Comparison of ENCODE assay signal across 20 cellular contexts in genomic region chr2:219405958-219406860, GRCh38. TPM values are rescaled to one million over a fixed set of nuclear protein-coding genes. Genes with fewer than 3 reads are reported as not detected.
DNase-seq lines count a peak whose midpoint lies in the region; ATAC-seq and TF ChIP-seq lines count a peak whose summit lies in the region.
"Had no signal": no experiment of that assay in that cellular context is flagged by ENCODE, and none has a peak within 500 bp of the region (broad histone marks: within the 10 kb centered on the region; RNA-seq: fewer than 3 reads in every experiment).

No MANE protein-coding gene starts in this region.

- H3K36me3 ChIP-seq in SJCRH30 (no peaks in the 10 kb centered on the region), esophagus muscularis mucosa (no peaks in the 10 kb centered on the region), mucosa of rectum (ENCODE audit: control insufficient read depth in 2 of 2, insufficient read depth in 2 of 2, low read length in 2 of 2) (no peaks in the 10 kb centered on the region), thoracic aorta (no peaks in the 10 kb centered on the region)
- H3K36me3 ChIP-seq: BE2C, HAP-1, suprapubic skin had no signal

- H3K9me3 ChIP-seq in SJCRH30 (replicated peaks) (no peaks in the 10 kb centered on the region), esophagus muscularis mucosa (no peaks in the 10 kb centered on the region), mucosa of rectum (ENCODE audit: control insufficient read depth in 2 of 2, low read length in 2 of 2) (no peaks in the 10 kb centered on the region), thoracic aorta (no peaks in the 10 kb centered on the region)
- H3K9me3 ChIP-seq: BE2C, body of pancreas, HAP-1, suprapubic skin had no signal

- H3K4me3 ChIP-seq in SJCRH30 (no peak overlapping the region), esophagus muscularis mucosa (peak overlapping the region; percentile 4 to 28 (median 24)), mucosa of rectum (ENCODE audit: low read length in 2 of 2) (no peak overlapping the region), thoracic aorta (no peak overlapping the region)
- H3K4me3 ChIP-seq: body of pancreas, dorsolateral prefrontal cortex, GM12878, HAP-1, suprapubic skin had no signal

- peak overlapping the region; percentile 87; the same call in 1 of the 2 replicates for H3K27ac ChIP-seq in SJCRH30
- H3K27ac ChIP-seq in esophagus muscularis mucosa (replicated peaks in 1 of 4), result peak overlapping the region; percentile 86 to 97 (median 94)
- peak overlapping the region; percentile 25 to 57 for H3K27ac ChIP-seq in mucosa of rectum (ENCODE audit: low read depth in 2 of 2, low read length in 2 of 2)
- peak overlapping the region; percentile 97 to 98 for H3K27ac ChIP-seq in thoracic aorta
- H3K27ac ChIP-seq: body of pancreas, suprapubic skin had no signal

- CTCF ChIA-PET in activated CD8-positive, alpha-beta T cell treated with anti-CD3 and anti-CD28 coated beads, Interleukin-2, amount 10 ng/mL, durations not matched to agents 7 days and 5 days (lab: Charles Lee), result interaction anchor here (5.8 kb wide), 1 partner anchor 123 kb away, joined by 104 read pairs; no protein-coding TSS in a partner anchor

- no peak for TF ChIP-seq POLR2A in esophagus muscularis mucosa (IDR thresholded peaks at IDR 0.05; ENCODE audit: low read depth)

- H3K27ac Mint-ChIP-seq in activated CD8-positive, alpha-beta T cell treated with anti-CD3 and anti-CD28 coated beads, Interleukin-2, amount 10 ng/mL, durations not matched to agents 7 days and 5 days, result no peak overlapping the region
- H3K27ac Mint-ChIP-seq: activated naive CD4-positive, alpha-beta T cell treated with anti-CD3 and anti-CD28 coated beads for 36 hours; naive thymus-derived CD4-positive, alpha-beta T cell had no signal

- DNase-seq in SJCRH30 (no peak), esophagus muscularis mucosa (ENCODE audit: extremely low spot score) (no peak), thoracic aorta (ENCODE audit: low spot score) (no peak), kidney tubule cell (ENCODE audit: low spot score) (no peak), NCI-H2107 (lab: John Stamatoyannopoulos, UW) (no peak)
- no peak for DNase-seq in activated CD8-positive, alpha-beta T cell treated with anti-CD3 and anti-CD28 coated beads, Interleukin-2, amount 10 ng/mL, durations not matched to agents 7 days and 5 days
- DNase-seq: activated CD4-positive, CD25-positive, alpha-beta regulatory T cell treated with anti-CD3 and anti-CD28 coated beads, Interleukin-2, amount 50 U/mL, for 72 hours; activated naive CD4-positive, alpha-beta T cell treated with anti-CD3 and anti-CD28 coated beads for 36 hours; BE2C; body of pancreas; dorsolateral prefrontal cortex; naive thymus-derived CD4-positive, alpha-beta T cell; NCI-H1930; NCI-H510A; SHP77 had no signal

- intact Hi-C loops in esophagus muscularis mucosa (cut with DNase I), result loop anchor here (5.0 kb wide), 1 partner anchor 41 kb away; no protein-coding TSS in a partner anchor

- H3K9me3 Mint-ChIP-seq in activated CD8-positive, alpha-beta T cell treated with anti-CD3 and anti-CD28 coated beads, Interleukin-2, amount 10 ng/mL, durations not matched to agents 7 days and 5 days (ENCODE audit: insufficient read depth), result no peaks in the 10 kb centered on the region
- H3K9me3 Mint-ChIP-seq: activated naive CD4-positive, alpha-beta T cell treated with anti-CD3 and anti-CD28 coated beads for 36 hours had no signal

- POLR2A ChIA-PET in activated CD8-positive, alpha-beta T cell treated with anti-CD3 and anti-CD28 coated beads, Interleukin-2, amount 10 ng/mL, durations not matched to agents 7 days and 5 days (lab: Charles Lee), result no interaction called here

- H3K4me1 Mint-ChIP-seq in activated CD8-positive, alpha-beta T cell treated with anti-CD3 and anti-CD28 coated beads, Interleukin-2, amount 10 ng/mL, durations not matched to agents 7 days and 5 days (ENCODE audit: low read depth), result no peaks in the 10 kb centered on the region

- no peak for TF ChIP-seq CTCF in esophagus muscularis mucosa (IDR thresholded peaks at IDR 0.05)
- TF ChIP-seq CTCF in thoracic aorta (IDR thresholded peaks at IDR 0.05), result no peak

- no peak for TF ChIP-seq EP300 in esophagus muscularis mucosa (IDR thresholded peaks at IDR 0.05)

- H3K9ac ChIP-seq in mucosa of rectum (ENCODE audit: low read depth in 1 of 2, low read length in 2 of 2), result no peak overlapping the region

- H3K4me3 Mint-ChIP-seq in activated CD8-positive, alpha-beta T cell treated with anti-CD3 and anti-CD28 coated beads, Interleukin-2, amount 10 ng/mL, durations not matched to agents 7 days and 5 days, result no peak overlapping the region
- H3K4me3 Mint-ChIP-seq: activated naive CD4-positive, alpha-beta T cell treated with anti-CD3 and anti-CD28 coated beads for 36 hours; naive thymus-derived CD4-positive, alpha-beta T cell had no signal

- peaks cover 6% of the 10 kb centered on the region for H3K27me3 Mint-ChIP-seq in activated CD8-positive, alpha-beta T cell treated with anti-CD3 and anti-CD28 coated beads, Interleukin-2, amount 10 ng/mL, durations not matched to agents 7 days and 5 days (ENCODE audit: low read depth)

- WGBS in esophagus muscularis mucosa, result 70% methylated on average over 7 of the region's 7 CpGs

- peaks cover 56% of the 10 kb centered on the region for H3K4me1 ChIP-seq in SJCRH30
- peaks cover 65 to 82% (median 81%) of the 10 kb centered on the region in 4 donors for H3K4me1 ChIP-seq in esophagus muscularis mucosa
- H3K4me1 ChIP-seq in mucosa of rectum (ENCODE audit: control insufficient read depth in 2 of 2, insufficient read depth in 2 of 2, low read length in 2 of 2), result no peaks in the 10 kb centered on the region
- H3K4me1 ChIP-seq in thoracic aorta (ENCODE audit: control insufficient read depth in 1 of 2, low read depth in 2 of 2), result peaks cover 21 to 47% of the 10 kb centered on the region in 2 donors
- H3K4me1 ChIP-seq: body of pancreas, HAP-1, suprapubic skin had no signal

- H3K36me3 Mint-ChIP-seq in activated CD8-positive, alpha-beta T cell treated with anti-CD3 and anti-CD28 coated beads, Interleukin-2, amount 10 ng/mL, durations not matched to agents 7 days and 5 days (ENCODE audit: low read depth), result no peaks in the 10 kb centered on the region
- H3K36me3 Mint-ChIP-seq: naive thymus-derived CD4-positive, alpha-beta T cell had no signal

- ATAC-seq in thoracic aorta (ENCODE audit: insufficient number of reproducible peaks, low FRiP score, low read depth), result no peak
- ATAC-seq in activated CD8-positive, alpha-beta T cell treated with anti-CD3 and anti-CD28 coated beads, Interleukin-2, amount 10 ng/mL, durations not matched to agents 7 days and 5 days, result no peak
- ATAC-seq: body of pancreas; GM12878; naive thymus-derived CD4-positive, alpha-beta T cell had no signal

- H3K27me3 ChIP-seq in SJCRH30 (no peaks in the 10 kb centered on the region), esophagus muscularis mucosa (no peaks in the 10 kb centered on the region), mucosa of rectum (ENCODE audit: control insufficient read depth in 2 of 2, insufficient read depth in 2 of 2, low read length in 2 of 2) (peaks cover 0 to 1% of the 10 kb centered on the region in 2 donors), thoracic aorta (replicated peaks; ENCODE audit: insufficient read depth) (no peaks in the 10 kb centered on the region)
- H3K27me3 ChIP-seq: BE2C, body of pancreas, suprapubic skin had no signal

RNA-seq across cellular contexts. Expression of gene DES, which starts 12.0 kb away (rescaled TPM):
- 331 and 376 TPM in 2 replicates for total RNA-seq in SJCRH30 (2014; rRNA removed; shearing (Covaris generic))
- total RNA-seq in esophagus muscularis mucosa (over 10,000 TPM; 19,781 to 23,770 (median 22,752) TPM), thoracic aorta (100 to 1,000 TPM; 146 to 302 TPM)
- total RNA-seq in activated CD8-positive, alpha-beta T cell treated with anti-CD3 and anti-CD28 coated beads, Interleukin-2, amount 10 ng/mL, durations not matched to agents 7 days and 5 days, result not detected
- total RNA-seq: activated naive CD4-positive, alpha-beta T cell treated with anti-CD3 and anti-CD28 coated beads for 36 hours; HT1080 had no signal

RNA-seq across cellular contexts. Expression of gene DNPEP, which starts 18.5 kb away (rescaled TPM):
- 29.5 and 33.1 TPM in 2 replicates for total RNA-seq in SJCRH30 (2014; rRNA removed; shearing (Covaris generic))
- total RNA-seq in esophagus muscularis mucosa, result 100 to 1,000 TPM in 1 of 4 donors, 10 to 100 TPM in 3; 44.9 to 102 (median 61.6) TPM
- total RNA-seq in thoracic aorta, result 10 to 100 TPM; 42.7 to 51.2 TPM
- total RNA-seq in activated CD8-positive, alpha-beta T cell treated with anti-CD3 and anti-CD28 coated beads, Interleukin-2, amount 10 ng/mL, durations not matched to agents 7 days and 5 days, result 10 to 100 TPM; 58.1 to 59.7 TPM

RNA-seq across cellular contexts. Expression of gene SPEG, which starts 28.4 kb away (rescaled TPM):
- 21.3 and 26.2 TPM in 2 replicates for total RNA-seq in SJCRH30 (2014; rRNA removed; shearing (Covaris generic))
- total RNA-seq in esophagus muscularis mucosa (100 to 1,000 TPM; 115 to 251 (median 180) TPM), thoracic aorta (100 to 1,000 TPM; 426 to 455 TPM)
- 10 to 100 TPM; 10.8 to 11.6 TPM for total RNA-seq in activated CD8-positive, alpha-beta T cell treated with anti-CD3 and anti-CD28 coated beads, Interleukin-2, amount 10 ng/mL, durations not matched to agents 7 days and 5 days

Comparison
In these comparisons a context has a peak if more than half of its experiments do, and no peak if none do; other contexts are left out.
1. H3K27ac ChIP-seq: peak in every context shown above with its lines; median percentile 98 in thoracic aorta; 94 in esophagus muscularis mucosa; 87 in SJCRH30; 41 in mucosa of rectum.
2. H3K4me3 ChIP-seq: peak in esophagus muscularis mucosa (4 of 4); none in SJCRH30 (single experiment), mucosa of rectum (0 of 2) and thoracic aorta (single experiment).
3. RNA of gene DES, which starts 12.0 kb away (total RNA-seq): 19,781 to 23,770 TPM in esophagus muscularis mucosa, 331 to 376 TPM in SJCRH30 and 146 to 302 TPM in thoracic aorta; not detected in activated CD8-positive, alpha-beta T cell treated with anti-CD3 and anti-CD28 coated beads, Interleukin-2, amount 10 ng/mL, durations not matched to agents 7 days and 5 days; every median in the first group is over 100 times any median in the second.